9 cellular contexts compared by ENCODE assay signal in the genomic region with DNA sequence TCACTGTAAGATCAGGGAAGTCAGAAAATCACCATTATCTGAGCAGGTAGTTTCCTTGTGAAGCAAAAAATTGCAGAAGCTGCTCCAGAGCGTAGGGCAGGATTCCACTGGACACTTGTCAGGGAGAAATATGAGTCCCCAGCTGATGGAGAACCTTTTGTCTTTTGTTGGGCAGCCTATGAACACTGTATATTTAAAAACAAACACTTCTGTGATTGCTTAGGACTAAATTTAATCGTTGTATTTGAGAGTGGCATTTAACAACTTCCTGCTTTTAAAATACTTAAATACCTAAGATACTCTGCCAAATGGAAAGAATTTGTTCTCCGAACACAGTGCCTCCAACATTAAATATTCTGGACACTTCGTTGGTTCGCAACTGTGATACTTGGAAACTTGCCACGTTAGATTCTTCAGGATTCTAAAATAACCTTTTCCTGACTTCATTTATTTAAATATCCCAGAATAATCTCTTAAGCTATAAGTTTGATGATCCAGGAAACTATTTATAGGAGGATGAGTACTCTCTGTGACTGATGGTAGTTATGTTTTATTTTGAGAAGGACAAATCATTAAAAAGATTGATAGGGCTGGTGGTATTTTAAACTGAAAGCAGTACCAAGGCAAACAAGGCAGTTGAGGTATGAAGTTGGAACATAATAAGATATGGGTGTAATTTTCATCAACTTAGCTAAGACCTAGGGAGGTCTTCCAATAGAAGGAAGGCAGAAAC. TPM values are rescaled to one million over a fixed set of nuclear protein-coding genes. Genes with fewer than 3 reads are reported as not detected.
DNase-seq lines count a peak whose midpoint lies in the region; ATAC-seq and TF ChIP-seq lines count a peak whose summit lies in the region.
"Had no signal": no experiment of that assay in that cellular context is flagged by ENCODE, and none has a peak within 500 bp of the region (broad histone marks: within the 10 kb centered on the region; RNA-seq: fewer than 3 reads in every experiment).

No MANE protein-coding gene starts in this region.

- H3K27ac Mint-ChIP-seq in activated CD4-positive, alpha-beta T cell treated with anti-CD3 and anti-CD28 coated beads, Interleukin-2, amount 10 ng/mL, durations not matched to agents 24 days and 14 days, result peak overlapping the region; percentile 17
- H3K27ac Mint-ChIP-seq in glutamatergic neuron (ENCODE audit: unreplicated experiment), result peak overlapping the region; percentile 71

- H3F3A ChIP-seq in smooth muscle cell (ENCODE audit: low read depth), result peaks cover 20% of the 10 kb centered on the region

- H3K4me3 Mint-ChIP-seq in activated CD4-positive, alpha-beta T cell treated with anti-CD3 and anti-CD28 coated beads, Interleukin-2, amount 10 ng/mL, durations not matched to agents 24 days and 14 days, result no peak overlapping the region
- peak overlapping the region; percentile 63 for H3K4me3 Mint-ChIP-seq in glutamatergic neuron (ENCODE audit: unreplicated experiment)

- no peaks in the 10 kb centered on the region for H3K9me3 Mint-ChIP-seq in activated CD4-positive, alpha-beta T cell treated with anti-CD3 and anti-CD28 coated beads, Interleukin-2, amount 10 ng/mL, durations not matched to agents 24 days and 14 days
- H3K9me3 Mint-ChIP-seq in glutamatergic neuron (ENCODE audit: unreplicated experiment), result peaks cover 7% of the 10 kb centered on the region
- H3K9me3 Mint-ChIP-seq: activated naive CD4-positive, alpha-beta T cell treated with anti-CD3 and anti-CD28 coated beads, Interleukin-2, amount 50 U/mL, for 72 hours had no signal

- TF ChIP-seq CTCF in glutamatergic neuron (IDR thresholded peaks at IDR 0.05; ENCODE audit: partially characterized antibody, unreplicated experiment) (no peak), smooth muscle cell (IDR thresholded peaks at IDR 0.05; ENCODE audit: borderline replicate concordance, insufficient read depth, poor library complexity, severe bottlenecking) (no peak)

- H3K27me3 Mint-ChIP-seq in activated CD4-positive, alpha-beta T cell treated with anti-CD3 and anti-CD28 coated beads, Interleukin-2, amount 10 ng/mL, durations not matched to agents 24 days and 14 days, result peaks cover 2% of the 10 kb centered on the region
- peaks cover 6% of the 10 kb centered on the region for H3K27me3 Mint-ChIP-seq in glutamatergic neuron (ENCODE audit: unreplicated experiment)

- H3K27ac ChIP-seq in smooth muscle cell (ENCODE audit: low read depth), result peak overlapping the region; percentile 9

- H3K9me3 ChIP-seq in smooth muscle cell (replicated peaks; ENCODE audit: low read depth), result no peaks in the 10 kb centered on the region

- 73% methylated on average over 6 of the region's 6 CpGs for WGBS in smooth muscle cell (ENCODE audit: low lambda C conversion rate)

- no peak overlapping the region for H2AFZ ChIP-seq in smooth muscle cell (ENCODE audit: low read depth)

- H3K36me3 Mint-ChIP-seq in activated CD4-positive, alpha-beta T cell treated with anti-CD3 and anti-CD28 coated beads, Interleukin-2, amount 10 ng/mL, durations not matched to agents 24 days and 14 days (ENCODE audit: low read depth), result peaks cover 10% of the 10 kb centered on the region
- H3K36me3 Mint-ChIP-seq in glutamatergic neuron (ENCODE audit: unreplicated experiment), result no peaks in the 10 kb centered on the region

- no peak overlapping the region for H3K4me3 ChIP-seq in smooth muscle cell

- no peak overlapping the region for H3K9ac ChIP-seq in smooth muscle cell (ENCODE audit: low read depth)

- H4K20me1 ChIP-seq in smooth muscle cell (ENCODE audit: low read depth), result peaks cover 18% of the 10 kb centered on the region

- no peaks in the 10 kb centered on the region for H3K27me3 ChIP-seq in smooth muscle cell (ENCODE audit: low read depth)

- intact Hi-C loops in activated CD4-positive, alpha-beta T cell treated with anti-CD3 and anti-CD28 coated beads, Interleukin-2, amount 10 ng/mL, durations not matched to agents 24 days and 14 days (cut with micrococcal nuclease), result no loop called here

- ATAC-seq in SK-N-SH treated with all-trans-retinoic acid at 6 μM for 48 hours (peak; percentile 2; the same call in 1 of the 3 replicates), GM18517 (IDR thresholded peaks at IDR 0.05; ENCODE audit: unreplicated experiment) (no peak)
- ATAC-seq: activated naive CD4-positive, alpha-beta T cell treated with anti-CD3 and anti-CD28 coated beads, Interleukin-2, amount 50 U/mL, for 72 hours had no signal

- H3K4me1 Mint-ChIP-seq in activated CD4-positive, alpha-beta T cell treated with anti-CD3 and anti-CD28 coated beads, Interleukin-2, amount 10 ng/mL, durations not matched to agents 24 days and 14 days, result peaks cover 15% of the 10 kb centered on the region
- H3K4me1 Mint-ChIP-seq in glutamatergic neuron (ENCODE audit: low read depth, unreplicated experiment), result peaks cover 7% of the 10 kb centered on the region

- peaks cover 29% of the 10 kb centered on the region for H3K79me2 ChIP-seq in smooth muscle cell (ENCODE audit: low read depth)

- H3K4me1 ChIP-seq in smooth muscle cell (ENCODE audit: low read depth), result peaks cover 18% of the 10 kb centered on the region

- no peaks in the 10 kb centered on the region for H3K36me3 ChIP-seq in smooth muscle cell (ENCODE audit: low read depth)

- peak overlapping the region; percentile 13 for H3K4me2 ChIP-seq in smooth muscle cell

- no peak for DNase-seq in activated CD4-positive, alpha-beta T cell treated with anti-CD3 and anti-CD28 coated beads, Interleukin-2, amount 10 ng/mL, durations not matched to agents 24 days and 14 days
- DNase-seq in activated CD4-positive, alpha-beta T cell treated with anti-CD3 and anti-CD28 coated beads for 4 hours, result no peak
- DNase-seq in glutamatergic neuron, result no peak
- DNase-seq in smooth muscle cell (lab: John Stamatoyannopoulos, UW; ENCODE audit: unreplicated experiment), result no peak
- DNase-seq in inferior parietal cortex (ENCODE audit: extremely low spot score), result no peak
- no peak for DNase-seq in NCI-H2171 (lab: John Stamatoyannopoulos, UW)

TF ChIP-seq in SK-N-SH treated with all-trans-retinoic acid at 6 μM for 48 hours, 23 proteins besides CTCF, POLR2A, EP300 and RAD21:
- TF ChIP-seq RARB (CRISPR knock-in tag; IDR thresholded peaks at IDR 0.05), result no peak
TF ChIP-seq in SK-N-SH treated with all-trans-retinoic acid at 6 μM for 48 hours: peak in this region for 0.

RNA-seq across cellular contexts. Expression of a gene that starts 2.7 kb away (rescaled TPM):
- total RNA-seq in activated CD4-positive, alpha-beta T cell treated with anti-CD3 and anti-CD28 coated beads, Interleukin-2, amount 10 ng/mL, durations not matched to agents 24 days and 14 days, result 267 and 270 TPM in 2 replicates
- total RNA-seq in glutamatergic neuron (ENCODE audit: unreplicated experiment), result 96.6 TPM
- total RNA-seq in smooth muscle cell, result 90.3 and 115 TPM in 2 replicates
- 65.1 and 73.2 TPM in 2 replicates for polyA plus RNA-seq in smooth muscle cell

RNA-seq across cellular contexts. Expression of a gene that starts 22.8 kb away (rescaled TPM):
- 32.2 and 36.0 TPM in 2 replicates for total RNA-seq in activated CD4-positive, alpha-beta T cell treated with anti-CD3 and anti-CD28 coated beads, Interleukin-2, amount 10 ng/mL, durations not matched to agents 24 days and 14 days
- total RNA-seq in glutamatergic neuron (ENCODE audit: unreplicated experiment), result 26.1 TPM
- total RNA-seq in smooth muscle cell, result 33.0 and 33.4 TPM in 2 replicates
- polyA plus RNA-seq in smooth muscle cell, result 28.4 and 41.0 TPM in 2 replicates
